In the genomic region with DNA sequence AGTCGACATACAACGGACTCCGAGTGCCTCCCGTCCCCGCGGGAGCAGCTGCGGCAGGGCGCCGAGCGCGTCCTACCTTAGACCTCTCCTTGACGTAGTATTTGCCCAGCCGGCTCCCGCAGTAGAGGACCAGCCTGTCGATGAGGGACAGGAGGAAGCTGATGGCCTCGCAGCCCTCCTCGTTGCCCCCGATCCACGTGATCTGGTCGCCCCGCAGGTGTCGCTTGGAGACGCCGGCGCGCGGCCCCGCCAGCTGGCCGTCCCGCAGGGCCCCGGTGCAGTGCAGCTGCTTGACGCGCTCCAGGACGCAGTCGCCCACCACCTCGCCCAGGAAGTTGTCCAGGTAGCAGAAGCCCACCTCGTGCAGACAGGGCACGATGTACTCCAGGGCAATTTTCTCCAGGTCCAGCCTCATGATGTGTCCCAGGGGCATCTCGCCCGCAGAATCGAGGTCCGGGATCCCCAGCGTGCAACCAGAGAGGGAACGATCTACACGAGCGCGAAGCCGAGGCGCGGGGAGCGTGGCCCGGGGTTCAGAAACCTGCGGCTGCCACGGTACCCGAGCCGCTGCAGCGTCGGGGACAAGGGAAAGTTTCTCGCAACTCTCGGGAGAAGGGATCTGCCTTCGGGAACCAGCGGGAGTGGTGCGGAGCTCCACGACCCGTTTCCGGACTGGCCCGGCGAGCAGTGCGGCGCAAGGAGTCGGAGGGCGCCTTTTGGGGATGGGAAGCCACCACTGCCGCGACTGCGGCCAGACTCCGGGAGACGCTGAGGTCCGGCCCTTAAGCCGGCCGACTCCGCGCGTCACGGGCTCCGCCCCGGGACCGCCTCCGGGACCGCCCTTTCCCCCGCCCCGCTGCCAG, we compare ENCODE assay signal across 1 cellular context.
TF ChIP-seq lines count a peak whose summit lies in the region.

A gene (minus strand): TSS at position 755 of the 863 bp plus-strand sequence. CDS start 322 bp downstream, at position 433.

TF ChIP-seq in Ishikawa, 13 proteins besides CTCF, POLR2A, EP300 and RAD21 (continued from another document):
- TF ChIP-seq, protein P1, sequence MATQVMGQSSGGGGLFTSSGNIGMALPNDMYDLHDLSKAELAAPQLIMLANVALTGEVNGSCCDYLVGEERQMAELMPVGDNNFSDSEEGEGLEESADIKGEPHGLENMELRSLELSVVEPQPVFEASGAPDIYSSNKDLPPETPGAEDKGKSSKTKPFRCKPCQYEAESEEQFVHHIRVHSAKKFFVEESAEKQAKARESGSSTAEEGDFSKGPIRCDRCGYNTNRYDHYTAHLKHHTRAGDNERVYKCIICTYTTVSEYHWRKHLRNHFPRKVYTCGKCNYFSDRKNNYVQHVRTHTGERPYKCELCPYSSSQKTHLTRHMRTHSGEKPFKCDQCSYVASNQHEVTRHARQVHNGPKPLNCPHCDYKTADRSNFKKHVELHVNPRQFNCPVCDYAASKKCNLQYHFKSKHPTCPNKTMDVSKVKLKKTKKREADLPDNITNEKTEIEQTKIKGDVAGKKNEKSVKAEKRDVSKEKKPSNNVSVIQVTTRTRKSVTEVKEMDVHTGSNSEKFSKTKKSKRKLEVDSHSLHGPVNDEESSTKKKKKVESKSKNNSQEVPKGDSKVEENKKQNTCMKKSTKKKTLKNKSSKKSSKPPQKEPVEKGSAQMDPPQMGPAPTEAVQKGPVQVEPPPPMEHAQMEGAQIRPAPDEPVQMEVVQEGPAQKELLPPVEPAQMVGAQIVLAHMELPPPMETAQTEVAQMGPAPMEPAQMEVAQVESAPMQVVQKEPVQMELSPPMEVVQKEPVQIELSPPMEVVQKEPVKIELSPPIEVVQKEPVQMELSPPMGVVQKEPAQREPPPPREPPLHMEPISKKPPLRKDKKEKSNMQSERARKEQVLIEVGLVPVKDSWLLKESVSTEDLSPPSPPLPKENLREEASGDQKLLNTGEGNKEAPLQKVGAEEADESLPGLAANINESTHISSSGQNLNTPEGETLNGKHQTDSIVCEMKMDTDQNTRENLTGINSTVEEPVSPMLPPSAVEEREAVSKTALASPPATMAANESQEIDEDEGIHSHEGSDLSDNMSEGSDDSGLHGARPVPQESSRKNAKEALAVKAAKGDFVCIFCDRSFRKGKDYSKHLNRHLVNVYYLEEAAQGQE (IDR thresholded peaks at IDR 0.05; ENCODE audit: low read depth) = no peak
